In genomic region chr12:48851883-48852733, GRCh38 we compare ENCODE assay signal across 1 cellular context.
A peak's percentile ranks its signal among the peaks of the same experiment; 100 is the strongest.
TF ChIP-seq lines count a peak whose summit lies in the region.

TSS of gene DDX23 (minus strand) at chr12:48852163. CDS start at chr12:48845782, 6,381 bp downstream.

TF ChIP-seq in SK-N-SH, 30 proteins besides CTCF, POLR2A, EP300 and RAD21 (continued from another document):
- TF ChIP-seq, protein P1, sequence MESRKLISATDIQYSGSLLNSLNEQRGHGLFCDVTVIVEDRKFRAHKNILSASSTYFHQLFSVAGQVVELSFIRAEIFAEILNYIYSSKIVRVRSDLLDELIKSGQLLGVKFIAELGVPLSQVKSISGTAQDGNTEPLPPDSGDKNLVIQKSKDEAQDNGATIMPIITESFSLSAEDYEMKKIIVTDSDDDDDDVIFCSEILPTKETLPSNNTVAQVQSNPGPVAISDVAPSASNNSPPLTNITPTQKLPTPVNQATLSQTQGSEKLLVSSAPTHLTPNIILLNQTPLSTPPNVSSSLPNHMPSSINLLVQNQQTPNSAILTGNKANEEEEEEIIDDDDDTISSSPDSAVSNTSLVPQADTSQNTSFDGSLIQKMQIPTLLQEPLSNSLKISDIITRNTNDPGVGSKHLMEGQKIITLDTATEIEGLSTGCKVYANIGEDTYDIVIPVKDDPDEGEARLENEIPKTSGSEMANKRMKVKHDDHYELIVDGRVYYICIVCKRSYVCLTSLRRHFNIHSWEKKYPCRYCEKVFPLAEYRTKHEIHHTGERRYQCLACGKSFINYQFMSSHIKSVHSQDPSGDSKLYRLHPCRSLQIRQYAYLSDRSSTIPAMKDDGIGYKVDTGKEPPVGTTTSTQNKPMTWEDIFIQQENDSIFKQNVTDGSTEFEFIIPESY (IDR thresholded peaks at IDR 0.05; ENCODE audit: borderline replicate concordance, low read depth) = peak; percentile 91
- TF ChIP-seq, protein P2, sequence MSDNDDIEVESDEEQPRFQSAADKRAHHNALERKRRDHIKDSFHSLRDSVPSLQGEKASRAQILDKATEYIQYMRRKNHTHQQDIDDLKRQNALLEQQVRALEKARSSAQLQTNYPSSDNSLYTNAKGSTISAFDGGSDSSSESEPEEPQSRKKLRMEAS (IDR thresholded peaks at IDR 0.05; ENCODE audit: low read depth) = peak; percentile 82; the same call in 1 of the 2 replicates
- TF ChIP-seq RFX5 (IDR thresholded peaks at IDR 0.05; ENCODE audit: low read length) = peak; percentile 61; the same call in 1 of the 2 replicates
- TF ChIP-seq TEAD4 (IDR thresholded peaks at IDR 0.05; ENCODE audit: borderline replicate concordance, insufficient read depth) = no peak
- TF ChIP-seq SIN3A (IDR thresholded peaks at IDR 0.05; ENCODE audit: borderline replicate concordance, low read depth, low read length) = 0 out of 2 replicates have a peak, but pooled peaks have one; percentile 18
- TF ChIP-seq TAF1 (IDR thresholded peaks at IDR 0.05; ENCODE audit: borderline replicate concordance, low read depth, low read length) = peak; percentile 82
- TF ChIP-seq JUND (IDR thresholded peaks at IDR 0.05) = no peak
- TF ChIP-seq EZH2phosphoT487 (IDR thresholded peaks at IDR 0.05; ENCODE audit: borderline replicate concordance, low read depth) = no peak
- no peak; the same call in 1 of the 2 replicates for TF ChIP-seq NFIC (IDR thresholded peaks at IDR 0.05; ENCODE audit: borderline replicate concordance)
TF ChIP-seq in SK-N-SH: peak in this region for 14.
